In genomic region chr11:19978668-19979518, GRCh38 we compare ENCODE assay signal across 9 cellular contexts.
DNase-seq lines count a peak whose midpoint lies in the region; ATAC-seq, FAIRE-seq and TF ChIP-seq lines count a peak whose summit lies in the region.
"Had no signal": no experiment of that assay in that cellular context is flagged by ENCODE, and none has a peak within 500 bp of the region (broad histone marks: within the 10 kb centered on the region; RNA-seq: fewer than 3 reads in every experiment).

No MANE protein-coding gene starts in this region.

- intact Hi-C loops in Calu3 (cut with micrococcal nuclease; ENCODE audit: unreplicated experiment) (loop anchor here (2.0 kb wide), 1 partner anchor 24 kb away; no protein-coding TSS in a partner anchor), dorsolateral prefrontal cortex (cut with DNase I) (no loop called here)

- peak overlapping the region; percentile 51 for H3K4me3 Mint-ChIP-seq in Calu3 (ENCODE audit: low read depth, unreplicated experiment)

- no peaks in the 10 kb centered on the region for H3K36me3 ChIP-seq in bronchial epithelial cell (ENCODE audit: control insufficient read depth, insufficient read depth, low read length)
- H3K36me3 ChIP-seq in tibial nerve: peaks cover 0 to 15% (median 0%) of the 10 kb centered on the region in 3 donors

- H3K9me3 ChIP-seq in tibial nerve: no peaks in the 10 kb centered on the region

- H3K9me3 Mint-ChIP-seq in Calu3 (ENCODE audit: low read depth, unreplicated experiment): no peaks in the 10 kb centered on the region

- no TSS peak for BruUV-seq in Calu3 (replicated peaks; lab: Mats Ljungman, UMichigan)

- no peak for TF ChIP-seq POLR2A in tibial nerve (IDR thresholded peaks at IDR 0.05)

- peak overlapping the region; percentile 98 for H3K27ac Mint-ChIP-seq in Calu3 (ENCODE audit: unreplicated experiment)

- peaks cover 33% of the 10 kb centered on the region for H3K36me3 Mint-ChIP-seq in Calu3 (ENCODE audit: insufficient read depth, unreplicated experiment)

- no peak for TF ChIP-seq EP300 in tibial nerve (IDR thresholded peaks at IDR 0.05)

- CTCF ChIA-PET in Calu3 (lab: Charles Lee): interaction anchor here (0.6 to 1.5 kb wide), 3 partner anchors 60 to 201 kb away, joined by 3 to 7 read pairs (median 4); no protein-coding TSS in a partner anchor

- H3K27ac ChIP-seq in dorsolateral prefrontal cortex (no peak overlapping the region), tibial nerve (no peak overlapping the region)
- H3K27ac ChIP-seq: KMS-11 had no signal

- ATAC-seq in GM19452 (IDR thresholded peaks at IDR 0.05; ENCODE audit: unreplicated experiment) (peak; percentile 69), HG03442 (IDR thresholded peaks at IDR 0.05; ENCODE audit: unreplicated experiment) (peak; percentile 76)

- WGBS in tibial nerve, 2 donors: 85 to 94% methylated on average over 8 of the region's 8 CpGs

- no peak for TF ChIP-seq CTCF in Calu3 (IDR thresholded peaks at IDR 0.05; ENCODE audit: unreplicated experiment)
- no peak for TF ChIP-seq CTCF in bronchial epithelial cell (IDR thresholded peaks at IDR 0.05; ENCODE audit: insufficient read depth, low read length, severe bottlenecking)
- TF ChIP-seq CTCF in dorsolateral prefrontal cortex (IDR thresholded peaks at IDR 0.05 in 54 of 56, conservative IDR thresholded peaks at IDR 0.05 in 2 of 56; ENCODE audit: low read depth in 1 of 56, partially characterized antibody in 56 of 56): no peak
- TF ChIP-seq CTCF in tibial nerve (IDR thresholded peaks at IDR 0.05): no peak

- peaks cover 59% of the 10 kb centered on the region for H3K4me1 Mint-ChIP-seq in Calu3 (ENCODE audit: low read depth, unreplicated experiment)

- DNase-seq in Calu3 (peak; percentile 61), bronchial epithelial cell (ENCODE audit: low read depth) (peak; percentile 97), renal cortical epithelial cell (ENCODE audit: low read depth) (peak; percentile 97), dorsolateral prefrontal cortex (no peak), cerebellar cortex (ENCODE audit: low spot score) (no peak), tibial nerve (ENCODE audit: low spot score in 2 of 2) (no peak)

- no peaks in the 10 kb centered on the region for H3K27me3 ChIP-seq in bronchial epithelial cell (ENCODE audit: control insufficient read depth, insufficient read depth, low read length)
- H3K27me3 ChIP-seq in dorsolateral prefrontal cortex: no peaks in the 10 kb centered on the region
- no peaks in the 10 kb centered on the region for H3K27me3 ChIP-seq in tibial nerve

- no peak for FAIRE-seq in bronchial epithelial cell (lab: Jason Lieb, UNC)

- peaks cover 0 to 21% (median 7%) of the 10 kb centered on the region in 4 donors for H3K4me1 ChIP-seq in tibial nerve

- H3K27me3 Mint-ChIP-seq in Calu3 (ENCODE audit: unreplicated experiment): no peaks in the 10 kb centered on the region

- H3K4me3 ChIP-seq in bronchial epithelial cell (ENCODE audit: low read depth, low read length) (no peak overlapping the region), dorsolateral prefrontal cortex (no peak overlapping the region), tibial nerve (no peak overlapping the region)

Comparison
In these comparisons a context has a peak if more than half of its experiments do, and no peak if none do; other contexts are left out.
1. DNase-seq: peak in Calu3 (single experiment), bronchial epithelial cell (single experiment) and renal cortical epithelial cell (single experiment); none in dorsolateral prefrontal cortex (0 of 10), cerebellar cortex (single experiment) and tibial nerve (0 of 2).